In the genomic region with DNA sequence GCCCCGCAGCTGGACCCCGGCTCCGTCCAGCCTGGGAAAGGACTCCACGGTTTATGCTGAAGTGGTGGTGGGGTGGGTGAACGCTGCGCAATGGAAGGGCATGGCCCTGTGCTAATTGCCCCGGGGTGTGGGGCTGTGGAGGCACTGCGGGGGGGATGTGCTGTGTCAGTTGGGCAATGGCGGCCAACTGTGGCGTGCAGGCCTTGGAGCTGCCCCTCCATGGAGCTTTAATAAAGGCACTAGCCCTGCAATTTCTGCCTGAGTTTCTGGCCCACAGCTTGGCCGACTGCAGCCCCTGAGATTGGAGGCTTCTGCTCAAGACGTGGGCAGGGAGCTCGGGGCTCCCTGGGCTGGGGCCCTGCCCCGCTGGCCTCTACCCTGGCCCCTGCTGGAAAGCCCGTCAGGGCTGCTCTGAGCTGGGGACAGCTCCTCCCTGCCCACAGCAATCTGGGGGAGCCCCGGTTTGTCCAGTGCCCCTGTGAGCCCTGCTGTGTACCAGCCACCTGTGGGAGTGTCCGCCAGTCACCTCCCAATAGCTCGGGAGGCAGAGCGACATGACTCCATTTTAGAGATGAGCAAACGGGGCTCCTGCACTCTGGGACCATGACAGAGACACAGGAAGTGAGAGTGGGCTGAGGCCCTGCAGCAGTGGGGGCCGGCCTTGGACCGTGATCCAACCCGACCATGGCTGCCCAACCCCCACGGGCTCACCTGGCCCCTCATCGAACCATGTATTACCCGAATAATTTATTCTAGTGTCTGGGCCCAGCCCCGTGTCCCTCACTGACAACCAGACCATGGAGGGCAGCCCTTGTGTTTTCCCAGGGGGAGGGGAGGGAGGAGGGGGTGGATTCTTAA, we compare ENCODE assay signal across 8 cellular contexts. TPM values are rescaled to one million over a fixed set of nuclear protein-coding genes. Genes with fewer than 3 reads are reported as not detected.
DNase-seq lines count a peak whose midpoint lies in the region; ATAC-seq, FAIRE-seq and TF ChIP-seq lines count a peak whose summit lies in the region.

No MANE protein-coding gene starts in this region.

- H4K20me1 ChIP-seq in OCI-LY7 (ENCODE audit: insufficient read depth, low read length) = no peaks in the 10 kb centered on the region

- H3K9me2 ChIP-seq in OCI-LY7 (ENCODE audit: insufficient read depth, low read length) = no peaks in the 10 kb centered on the region

- H3K36me3 ChIP-seq in OCI-LY7 (ENCODE audit: insufficient read depth, low read length) (no peaks in the 10 kb centered on the region), thymus (ENCODE audit: control insufficient read depth, insufficient read depth) (no peaks in the 10 kb centered on the region)

- H3K27me3 ChIP-seq in mononuclear cell (ENCODE audit: insufficient read depth, low read length) = no peaks in the 10 kb centered on the region
- H3K27me3 ChIP-seq in thymus (ENCODE audit: control insufficient read depth, insufficient read depth) = no peaks in the 10 kb centered on the region

- no peak for TF ChIP-seq CTCF in OCI-LY7 (conservative IDR thresholded peaks at IDR 0.05; ENCODE audit: low read length)
- no peak for TF ChIP-seq CTCF in brain (conservative IDR thresholded peaks at IDR 0.05)

- peak; percentile 47 for ATAC-seq in activated CD4-positive, alpha-beta T cell treated with anti-CD3 and anti-CD28 coated beads for 36 hours

- H3K4me3 ChIP-seq in OCI-LY7 (ENCODE audit: low read depth, low read length, poor library complexity, severe bottlenecking) = peak overlapping the region; percentile 76
- H3K4me3 ChIP-seq in mononuclear cell (ENCODE audit: low read length) = peak overlapping the region; percentile 76
- H3K4me3 ChIP-seq in thymus (ENCODE audit: low read length) = peak overlapping the region; percentile 88

- H3K9me3 Mint-ChIP-seq in activated CD4-positive, alpha-beta T cell treated with anti-CD3 and anti-CD28 coated beads for 36 hours (ENCODE audit: low read depth) = no peaks in the 10 kb centered on the region
- H3K9me3 Mint-ChIP-seq in brain = no peaks in the 10 kb centered on the region

- POLR2A ChIA-PET in activated CD4-positive, alpha-beta T cell treated with anti-CD3 and anti-CD28 coated beads for 36 hours (lab: Charles Lee) = interaction anchor here (0.6 to 1.4 kb wide), 6 partner anchors 9 to 134 kb away, joined by 3 to 9 read pairs (median 4); a partner anchor contains a TSS
- POLR2A ChIA-PET in OCI-LY7 (lab: Charles Lee) = interaction anchor here (0.5 to 3.7 kb wide), 6 partner anchors 37 to 641 kb away, joined by 3 to 15 read pairs (median 4); a partner anchor contains a TSS

- peak overlapping the region; percentile 78 for H3K4me3 Mint-ChIP-seq in activated CD4-positive, alpha-beta T cell treated with anti-CD3 and anti-CD28 coated beads for 36 hours
- peak overlapping the region in 3 of 5 experiments; percentile 77 to 79 (median 78) for H3K4me3 Mint-ChIP-seq in brain

- no TSS peak for BruUV-seq in OCI-LY7 (replicated peaks; lab: Mats Ljungman, UMichigan)

- H3K4me1 Mint-ChIP-seq in activated CD4-positive, alpha-beta T cell treated with anti-CD3 and anti-CD28 coated beads for 36 hours = peaks cover 14% of the 10 kb centered on the region
- H3K4me1 Mint-ChIP-seq in brain = peaks cover 65% of the 10 kb centered on the region

- H3K27ac Mint-ChIP-seq in activated CD4-positive, alpha-beta T cell treated with anti-CD3 and anti-CD28 coated beads for 36 hours = peak overlapping the region; percentile 96
- H3K27ac Mint-ChIP-seq in brain = peak overlapping the region in 3 of 5 experiments; percentile 87 to 91 (median 90)

- H2AFZ ChIP-seq in OCI-LY7 (ENCODE audit: low read length) = no peak overlapping the region; the same call in 1 of the 2 replicates

- peaks cover 44% of the 10 kb centered on the region for H3K4me1 ChIP-seq in OCI-LY7 (ENCODE audit: insufficient read depth, low read length, poor library complexity, severe bottlenecking)
- H3K4me1 ChIP-seq in mononuclear cell (ENCODE audit: insufficient read depth, low read length) = peaks cover 46% of the 10 kb centered on the region
- H3K4me1 ChIP-seq in thymus (ENCODE audit: control insufficient read depth, insufficient read depth, low read length) = peaks cover 29% of the 10 kb centered on the region

- DNase-seq in activated CD4-positive, alpha-beta T cell treated with anti-CD3 and anti-CD28 coated beads for 36 hours = peak; percentile 86
- no peak for DNase-seq in activated CD4-positive, alpha-beta T cell treated with anti-CD3 and anti-CD28 coated beads for 1 hour
- DNase-seq in OCI-LY7 (ENCODE audit: low spot score) = peak; percentile 73
- no peak for DNase-seq in NCI-H128 (lab: John Stamatoyannopoulos, UW; ENCODE audit: unreplicated experiment)
- DNase-seq in HTR-8/SVneo (ENCODE audit: insufficient read length, low spot score) = no peak

- H3K9me3 ChIP-seq in OCI-LY7 (ENCODE audit: low read length) (no peaks in the 10 kb centered on the region), mononuclear cell (ENCODE audit: low read depth, low read length) (no peaks in the 10 kb centered on the region), thymus (ENCODE audit: control insufficient read depth) (no peaks in the 10 kb centered on the region)

- FAIRE-seq in HTR-8/SVneo (lab: Jason Lieb, UNC) = no peak

- intact Hi-C loops in activated CD4-positive, alpha-beta T cell treated with anti-CD3 and anti-CD28 coated beads for 36 hours (cut with DNase I, micrococcal nuclease) = loop anchor here (1.0 to 5.0 kb wide), 16 partner anchors 9 to 628 kb away; a partner anchor contains a TSS
- intact Hi-C loops in OCI-LY7 (cut with micrococcal nuclease; ENCODE audit: unreplicated experiment) = loop anchor here (1.0 to 5.0 kb wide), 5 partner anchors 21 to 156 kb away; a partner anchor contains a TSS

- H3K36me3 Mint-ChIP-seq in activated CD4-positive, alpha-beta T cell treated with anti-CD3 and anti-CD28 coated beads for 36 hours (ENCODE audit: low read depth) = no peaks in the 10 kb centered on the region
- no peaks in the 10 kb centered on the region for H3K36me3 Mint-ChIP-seq in brain

- no peaks in the 10 kb centered on the region for H3K79me2 ChIP-seq in OCI-LY7 (ENCODE audit: insufficient read depth, low read depth, low read length)

- H3K4me2 ChIP-seq in OCI-LY7 (ENCODE audit: low read length) = peak overlapping the region; percentile 94

- peak overlapping the region; percentile 92 for H3K27ac ChIP-seq in OCI-LY7 (ENCODE audit: low read depth, low read length, poor library complexity, severe bottlenecking)
- peak overlapping the region; percentile 93 for H3K27ac ChIP-seq in thymus (ENCODE audit: low read depth)

- WGBS in thymus = 18% methylated on average over 27 of the region's 27 CpGs

- H3K27me3 Mint-ChIP-seq in activated CD4-positive, alpha-beta T cell treated with anti-CD3 and anti-CD28 coated beads for 36 hours = no peaks in the 10 kb centered on the region
- no peaks in the 10 kb centered on the region for H3K27me3 Mint-ChIP-seq in brain

- CTCF ChIA-PET in activated CD4-positive, alpha-beta T cell treated with anti-CD3 and anti-CD28 coated beads for 36 hours (lab: Charles Lee) = interaction anchor here (0.6 to 2.2 kb wide), 13 partner anchors 7 to 414 kb away, joined by 3 to 9 read pairs (median 4); a partner anchor contains a TSS
- CTCF ChIA-PET in OCI-LY7 (lab: Charles Lee; ENCODE audit: unreplicated experiment) = interaction anchor here (0.8 kb wide), 1 partner anchor 131 kb away, joined by 3 read pairs; no protein-coding TSS in a partner anchor

RNA-seq across cellular contexts. Expression of a gene that starts 8.7 kb away (rescaled TPM):
- 100 to 1,000 TPM; 135 to 145 TPM for total RNA-seq in activated CD4-positive, alpha-beta T cell treated with anti-CD3 and anti-CD28 coated beads for 36 hours
- total RNA-seq in OCI-LY7 (2014; rRNA removed; shearing (Covaris generic)) = 15.0 and 18.5 TPM in 2 replicates
- total RNA-seq in OCI-LY7 (2022) (15.7 and 18.9 TPM in 2 replicates), mononuclear cell (127 TPM)
- polyA plus RNA-seq in brain (ENCODE audit: insufficient read depth, low read depth, low replicate concordance) (12.1 TPM), thymus (233 TPM)

RNA-seq across cellular contexts. Expression of a gene that starts 17.4 kb away (rescaled TPM):
- under 1 TPM in 1 of 2 experiments, not detected in 1; 0.14 TPM for total RNA-seq in activated CD4-positive, alpha-beta T cell treated with anti-CD3 and anti-CD28 coated beads for 36 hours
- total RNA-seq in OCI-LY7 (2014; rRNA removed; shearing (Covaris generic)) = not detected in 2 replicates
- total RNA-seq in OCI-LY7 (2022) (not detected in 2 replicates), mononuclear cell (not detected)
- polyA plus RNA-seq in brain (ENCODE audit: insufficient read depth, low read depth, low replicate concordance) (1.6 TPM), thymus (0.55 TPM)

RNA-seq across cellular contexts. Expression of a gene that starts 21.0 kb away (rescaled TPM):
- 10 to 100 TPM; 32.4 to 39.2 TPM for total RNA-seq in activated CD4-positive, alpha-beta T cell treated with anti-CD3 and anti-CD28 coated beads for 36 hours
- total RNA-seq in OCI-LY7 (2014; rRNA removed; shearing (Covaris generic)) = 43.6 and 55.9 TPM in 2 replicates
- 49.1 and 53.9 TPM in 2 replicates for total RNA-seq in OCI-LY7 (2022)
- polyA plus RNA-seq in brain (ENCODE audit: insufficient read depth, low read depth, low replicate concordance) = 23.7 TPM
- total RNA-seq in mononuclear cell = 33.5 TPM
- polyA plus RNA-seq in thymus = 27.1 TPM

RNA-seq across cellular contexts. Expression of a gene that starts 39.1 kb away (rescaled TPM):
- total RNA-seq in activated CD4-positive, alpha-beta T cell treated with anti-CD3 and anti-CD28 coated beads for 36 hours = 10 to 100 TPM; 23.7 to 36.8 TPM
- total RNA-seq in OCI-LY7 (2014; rRNA removed; shearing (Covaris generic)) = 7.0 and 10.4 TPM in 2 replicates
- total RNA-seq in OCI-LY7 (2022) = 4.8 and 5.2 TPM in 2 replicates
- 42.7 TPM for polyA plus RNA-seq in brain (ENCODE audit: insufficient read depth, low read depth, low replicate concordance)
- 4.2 TPM for total RNA-seq in mononuclear cell
- polyA plus RNA-seq in thymus = 12.3 TPM

Comparison
In these comparisons a context has a peak if more than half of its experiments do, and no peak if none do; other contexts are left out.
1. DNase-seq: peak in activated CD4-positive, alpha-beta T cell treated with anti-CD3 and anti-CD28 coated beads for 36 hours (single experiment) and OCI-LY7 (single experiment); none in activated CD4-positive, alpha-beta T cell treated with anti-CD3 and anti-CD28 coated beads for 1 hour (single experiment), NCI-H128 (single experiment) and HTR-8/SVneo (single experiment).
2. Peak in every context shown above with its lines, with median percentiles within 50 percentile points of each other: H3K4me3 ChIP-seq.